Comparison of ENCODE assay signal across 1 cellular context in the genomic region with DNA sequence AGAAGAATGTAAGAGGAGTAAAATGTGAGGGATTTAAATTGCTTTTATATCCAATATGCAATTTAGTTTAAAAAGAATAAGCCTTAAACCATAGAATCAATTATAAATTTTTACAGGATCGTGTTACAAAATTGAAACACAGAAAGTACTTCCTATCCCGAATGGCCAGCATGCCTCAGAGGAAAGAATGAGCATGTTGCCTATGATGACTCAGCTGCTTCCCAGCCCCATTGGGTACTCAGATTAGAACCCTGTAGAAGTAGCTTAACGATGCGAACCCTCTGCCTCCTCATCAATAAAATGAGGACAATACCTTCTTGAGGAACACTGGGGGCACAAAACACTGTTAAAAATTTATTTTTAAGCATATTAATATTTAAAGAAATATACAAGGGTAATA.
A peak's percentile ranks its signal among the peaks of the same experiment; 100 is the strongest.
TF ChIP-seq lines count a peak whose summit lies in the region.

No MANE protein-coding gene starts in this region.

TF ChIP-seq in H1, 55 proteins besides CTCF, POLR2A, EP300 and RAD21:
- TF ChIP-seq POLR2AphosphoS5 (IDR thresholded peaks at IDR 0.05; ENCODE audit: low read depth, low read length) (peak; percentile 59), BACH1 (IDR thresholded peaks at IDR 0.05; ENCODE audit: low read length) (peak; percentile 82), RNF2 (IDR thresholded peaks at IDR 0.05; ENCODE audit: borderline replicate concordance, low read depth, low read length, missing control alignments, poor library complexity, severe bottlenecking) (no peak), GABPA (IDR thresholded peaks at IDR 0.05; ENCODE audit: borderline replicate concordance, insufficient read depth, low read length) (no peak), SP4 (IDR thresholded peaks at IDR 0.05; ENCODE audit: low read length) (no peak), TAF7 (optimal IDR thresholded peaks at IDR 0.05; ENCODE audit: borderline replicate concordance, low read depth, low read length) (no peak), SP1 (IDR thresholded peaks at IDR 0.05; ENCODE audit: low read depth, low read length) (no peak), ASH2L (IDR thresholded peaks at IDR 0.05; ENCODE audit: low read length) (no peak), MAFK (IDR thresholded peaks at IDR 0.05; ENCODE audit: low read depth, low read length) (peak; percentile 78; the same call in 1 of the 2 replicates), USF2 (IDR thresholded peaks at IDR 0.05; ENCODE audit: low read length) (no peak), BRCA1 (IDR thresholded peaks at IDR 0.05; ENCODE audit: low read depth, low read length) (no peak), POU5F1 (IDR thresholded peaks at IDR 0.05; ENCODE audit: low read depth, low read length) (no peak), TBP (IDR thresholded peaks at IDR 0.05; ENCODE audit: low read depth, low read length) (no peak), JUND (IDR thresholded peaks at IDR 0.05; ENCODE audit: low read length) (peak; percentile 78; the same call in 1 of the 2 replicates), HDAC6 (IDR thresholded peaks at IDR 0.05; ENCODE audit: low read depth, low read length) (no peak), ZNF274 (IDR thresholded peaks at IDR 0.05; ENCODE audit: borderline replicate concordance, extremely low read depth, low read length) (no peak), EGR1 (IDR thresholded peaks at IDR 0.05; ENCODE audit: borderline replicate concordance, low read depth, low read length) (no peak), GTF2F1 (IDR thresholded peaks at IDR 0.05; ENCODE audit: borderline replicate concordance, low read depth, low read length) (no peak), JUN (IDR thresholded peaks at IDR 0.05; ENCODE audit: low read depth, low read length) (peak; percentile 39; the same call in 1 of the 2 replicates), SIX5 (IDR thresholded peaks at IDR 0.05; ENCODE audit: low read depth, low read length) (no peak), BCL11A (IDR thresholded peaks at IDR 0.05; ENCODE audit: low read depth in 2 of 2, low read length in 2 of 2) (no peak), TEAD4 (IDR thresholded peaks at IDR 0.05; ENCODE audit: low read depth, low read length) (no peak), PHF8 (conservative IDR thresholded peaks at IDR 0.05; ENCODE audit: low read depth, low read length) (no peak)
- TF ChIP-seq, protein P1, sequence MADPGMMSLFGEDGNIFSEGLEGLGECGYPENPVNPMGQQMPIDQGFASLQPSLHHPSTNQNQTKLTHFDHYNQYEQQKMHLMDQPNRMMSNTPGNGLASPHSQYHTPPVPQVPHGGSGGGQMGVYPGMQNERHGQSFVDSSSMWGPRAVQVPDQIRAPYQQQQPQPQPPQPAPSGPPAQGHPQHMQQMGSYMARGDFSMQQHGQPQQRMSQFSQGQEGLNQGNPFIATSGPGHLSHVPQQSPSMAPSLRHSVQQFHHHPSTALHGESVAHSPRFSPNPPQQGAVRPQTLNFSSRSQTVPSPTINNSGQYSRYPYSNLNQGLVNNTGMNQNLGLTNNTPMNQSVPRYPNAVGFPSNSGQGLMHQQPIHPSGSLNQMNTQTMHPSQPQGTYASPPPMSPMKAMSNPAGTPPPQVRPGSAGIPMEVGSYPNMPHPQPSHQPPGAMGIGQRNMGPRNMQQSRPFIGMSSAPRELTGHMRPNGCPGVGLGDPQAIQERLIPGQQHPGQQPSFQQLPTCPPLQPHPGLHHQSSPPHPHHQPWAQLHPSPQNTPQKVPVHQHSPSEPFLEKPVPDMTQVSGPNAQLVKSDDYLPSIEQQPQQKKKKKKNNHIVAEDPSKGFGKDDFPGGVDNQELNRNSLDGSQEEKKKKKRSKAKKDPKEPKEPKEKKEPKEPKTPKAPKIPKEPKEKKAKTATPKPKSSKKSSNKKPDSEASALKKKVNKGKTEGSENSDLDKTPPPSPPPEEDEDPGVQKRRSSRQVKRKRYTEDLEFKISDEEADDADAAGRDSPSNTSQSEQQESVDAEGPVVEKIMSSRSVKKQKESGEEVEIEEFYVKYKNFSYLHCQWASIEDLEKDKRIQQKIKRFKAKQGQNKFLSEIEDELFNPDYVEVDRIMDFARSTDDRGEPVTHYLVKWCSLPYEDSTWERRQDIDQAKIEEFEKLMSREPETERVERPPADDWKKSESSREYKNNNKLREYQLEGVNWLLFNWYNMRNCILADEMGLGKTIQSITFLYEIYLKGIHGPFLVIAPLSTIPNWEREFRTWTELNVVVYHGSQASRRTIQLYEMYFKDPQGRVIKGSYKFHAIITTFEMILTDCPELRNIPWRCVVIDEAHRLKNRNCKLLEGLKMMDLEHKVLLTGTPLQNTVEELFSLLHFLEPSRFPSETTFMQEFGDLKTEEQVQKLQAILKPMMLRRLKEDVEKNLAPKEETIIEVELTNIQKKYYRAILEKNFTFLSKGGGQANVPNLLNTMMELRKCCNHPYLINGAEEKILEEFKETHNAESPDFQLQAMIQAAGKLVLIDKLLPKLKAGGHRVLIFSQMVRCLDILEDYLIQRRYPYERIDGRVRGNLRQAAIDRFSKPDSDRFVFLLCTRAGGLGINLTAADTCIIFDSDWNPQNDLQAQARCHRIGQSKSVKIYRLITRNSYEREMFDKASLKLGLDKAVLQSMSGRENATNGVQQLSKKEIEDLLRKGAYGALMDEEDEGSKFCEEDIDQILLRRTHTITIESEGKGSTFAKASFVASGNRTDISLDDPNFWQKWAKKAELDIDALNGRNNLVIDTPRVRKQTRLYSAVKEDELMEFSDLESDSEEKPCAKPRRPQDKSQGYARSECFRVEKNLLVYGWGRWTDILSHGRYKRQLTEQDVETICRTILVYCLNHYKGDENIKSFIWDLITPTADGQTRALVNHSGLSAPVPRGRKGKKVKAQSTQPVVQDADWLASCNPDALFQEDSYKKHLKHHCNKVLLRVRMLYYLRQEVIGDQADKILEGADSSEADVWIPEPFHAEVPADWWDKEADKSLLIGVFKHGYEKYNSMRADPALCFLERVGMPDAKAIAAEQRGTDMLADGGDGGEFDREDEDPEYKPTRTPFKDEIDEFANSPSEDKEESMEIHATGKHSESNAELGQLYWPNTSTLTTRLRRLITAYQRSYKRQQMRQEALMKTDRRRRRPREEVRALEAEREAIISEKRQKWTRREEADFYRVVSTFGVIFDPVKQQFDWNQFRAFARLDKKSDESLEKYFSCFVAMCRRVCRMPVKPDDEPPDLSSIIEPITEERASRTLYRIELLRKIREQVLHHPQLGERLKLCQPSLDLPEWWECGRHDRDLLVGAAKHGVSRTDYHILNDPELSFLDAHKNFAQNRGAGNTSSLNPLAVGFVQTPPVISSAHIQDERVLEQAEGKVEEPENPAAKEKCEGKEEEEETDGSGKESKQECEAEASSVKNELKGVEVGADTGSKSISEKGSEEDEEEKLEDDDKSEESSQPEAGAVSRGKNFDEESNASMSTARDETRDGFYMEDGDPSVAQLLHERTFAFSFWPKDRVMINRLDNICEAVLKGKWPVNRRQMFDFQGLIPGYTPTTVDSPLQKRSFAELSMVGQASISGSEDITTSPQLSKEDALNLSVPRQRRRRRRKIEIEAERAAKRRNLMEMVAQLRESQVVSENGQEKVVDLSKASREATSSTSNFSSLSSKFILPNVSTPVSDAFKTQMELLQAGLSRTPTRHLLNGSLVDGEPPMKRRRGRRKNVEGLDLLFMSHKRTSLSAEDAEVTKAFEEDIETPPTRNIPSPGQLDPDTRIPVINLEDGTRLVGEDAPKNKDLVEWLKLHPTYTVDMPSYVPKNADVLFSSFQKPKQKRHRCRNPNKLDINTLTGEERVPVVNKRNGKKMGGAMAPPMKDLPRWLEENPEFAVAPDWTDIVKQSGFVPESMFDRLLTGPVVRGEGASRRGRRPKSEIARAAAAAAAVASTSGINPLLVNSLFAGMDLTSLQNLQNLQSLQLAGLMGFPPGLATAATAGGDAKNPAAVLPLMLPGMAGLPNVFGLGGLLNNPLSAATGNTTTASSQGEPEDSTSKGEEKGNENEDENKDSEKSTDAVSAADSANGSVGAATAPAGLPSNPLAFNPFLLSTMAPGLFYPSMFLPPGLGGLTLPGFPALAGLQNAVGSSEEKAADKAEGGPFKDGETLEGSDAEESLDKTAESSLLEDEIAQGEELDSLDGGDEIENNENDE (IDR thresholded peaks at IDR 0.05; ENCODE audit: insufficient replicate concordance, low read length): no peak
TF ChIP-seq in H1: peak in this region for 5.
